In genomic region chrX:155216940-155217450, GRCh38 we compare ENCODE assay signal across 1 cellular context.
TF ChIP-seq lines count a peak whose summit lies in the region.

No MANE protein-coding gene starts in this region.

TF ChIP-seq in GM12878, 131 proteins besides CTCF, POLR2A, EP300 and RAD21 (continued from another document):
- TF ChIP-seq CEBPZ (IDR thresholded peaks at IDR 0.05; ENCODE audit: low read depth, low read length) (no peak), BACH1 (IDR thresholded peaks at IDR 0.05; ENCODE audit: borderline replicate concordance) (no peak), KAT2A (conservative IDR thresholded peaks at IDR 0.05; ENCODE audit: control insufficient read depth, low read depth, low read length) (no peak), MYB (IDR thresholded peaks at IDR 0.05; ENCODE audit: borderline replicate concordance, low read depth, low read length) (no peak), GATAD2B (conservative IDR thresholded peaks at IDR 0.05; ENCODE audit: low read depth) (no peak), KDM1A (IDR thresholded peaks at IDR 0.05; ENCODE audit: borderline replicate concordance) (no peak), SIN3A (IDR thresholded peaks at IDR 0.05; ENCODE audit: low read depth, low read length) (no peak), EED (IDR thresholded peaks at IDR 0.05; ENCODE audit: low read depth) (0 out of 2 replicates have a peak, but pooled peaks have one; percentile 21), ZNF217 (IDR thresholded peaks at IDR 0.05) (no peak), SREBF2 (IDR thresholded peaks at IDR 0.05; ENCODE audit: low read length) (no peak), SUPT20H (IDR thresholded peaks at IDR 0.05; ENCODE audit: borderline replicate concordance, control insufficient read depth, low read depth, low read length) (no peak), ZSCAN29 (IDR thresholded peaks at IDR 0.05) (no peak), SIX5 (IDR thresholded peaks at IDR 0.05; ENCODE audit: low read depth, low read length, severe bottlenecking) (no peak), BCL11A (IDR thresholded peaks at IDR 0.05; ENCODE audit: low read depth, low read length) (no peak), SMAD5 (IDR thresholded peaks at IDR 0.05; ENCODE audit: low read depth) (no peak), IKZF1 (conservative IDR thresholded peaks at IDR 0.05) (peak; percentile 4; the same call in 1 of the 2 replicates), TBL1XR1 (IDR thresholded peaks at IDR 0.05; ENCODE audit: low read depth, low read length) (no peak), WRNIP1 (IDR thresholded peaks at IDR 0.05; ENCODE audit: borderline replicate concordance, low read depth, low read length) (0 out of 2 replicates have a peak, but pooled peaks have one; percentile 48), BCLAF1 (IDR thresholded peaks at IDR 0.05) (no peak), ELK1 (IDR thresholded peaks at IDR 0.05; ENCODE audit: low read depth, low read length) (no peak), SMC3 (IDR thresholded peaks at IDR 0.05; ENCODE audit: borderline replicate concordance, low read length) (no peak), FOXM1 (IDR thresholded peaks at IDR 0.05; ENCODE audit: low read depth, low read length) (no peak), BMI1 (IDR thresholded peaks at IDR 0.05; ENCODE audit: borderline replicate concordance) (no peak), FOS (IDR thresholded peaks at IDR 0.05; ENCODE audit: borderline replicate concordance, extremely low read depth, insufficient read length) (no peak), MTA2 (IDR thresholded peaks at IDR 0.05; ENCODE audit: low read depth) (no peak)
